8 cellular contexts compared by ENCODE assay signal in the genomic region with DNA sequence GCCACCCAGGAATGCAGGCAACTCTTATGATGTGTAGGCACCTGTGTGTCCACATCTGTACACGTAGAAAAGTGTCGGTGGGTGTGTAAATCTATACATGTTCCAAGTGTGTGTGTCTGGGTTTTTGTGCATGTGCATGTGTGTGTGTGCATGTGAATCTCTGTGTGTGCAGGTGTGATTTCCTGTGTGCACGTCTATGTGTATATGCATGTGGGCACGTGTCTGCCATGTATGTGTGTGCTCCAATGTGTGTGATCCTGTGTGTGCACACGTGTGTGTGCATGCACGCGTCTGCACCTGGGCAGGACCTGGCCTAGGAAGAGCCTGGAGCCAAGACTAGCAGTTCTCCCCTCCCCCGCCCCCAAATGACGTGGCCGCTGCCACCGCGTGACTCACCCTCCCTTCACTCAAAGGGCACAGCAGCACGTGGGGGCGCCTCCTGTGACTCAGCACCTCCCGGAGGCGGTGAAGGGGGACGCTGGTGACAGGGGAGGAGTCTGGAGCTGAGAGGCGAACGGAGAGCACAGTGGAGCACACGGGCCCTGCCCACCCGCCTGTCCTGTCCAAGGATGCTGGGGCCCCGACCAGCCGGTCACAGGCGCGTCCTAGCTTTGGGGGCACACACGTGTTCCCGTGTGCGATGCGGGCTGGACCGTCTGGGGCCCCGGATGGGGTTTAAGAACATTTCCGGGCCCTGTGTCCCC. TPM values are rescaled to one million over a fixed set of nuclear protein-coding genes. Genes with fewer than 3 reads are reported as not detected.
DNase-seq lines count a peak whose midpoint lies in the region; ATAC-seq, FAIRE-seq and TF ChIP-seq lines count a peak whose summit lies in the region.

No MANE protein-coding gene starts in this region.

- peak; percentile 86 for DNase-seq in NCI-H2107 (lab: John Stamatoyannopoulos, UW)
- peak; percentile 77 to 91 for DNase-seq in central memory CD8-positive, alpha-beta T cell (ENCODE audit: low spot score in 2 of 2)
- peak; percentile 95 for DNase-seq in keratinocyte (ENCODE audit: low read depth, low spot score)
- peak; percentile 96 for DNase-seq in stimulated activated CD4-positive, alpha-beta T cell treated with anti-CD3 and anti-CD28 coated beads, Interleukin-12 subunit alpha, Interleukin-12 subunit beta, amount 100 ng/mL, for 4 hours

- H3K4me1 ChIP-seq in keratinocyte (ENCODE audit: control insufficient read depth, extremely low read depth, insufficient read depth, low read length), result peaks cover 15% of the 10 kb centered on the region

- no peaks in the 10 kb centered on the region for H3K36me3 ChIP-seq in keratinocyte (ENCODE audit: control insufficient read depth in 2 of 2, extremely low read depth in 1 of 2, insufficient read depth in 2 of 2, low read length in 2 of 2)

- no peaks in the 10 kb centered on the region for H3K9me3 Mint-ChIP-seq in central memory CD8-positive, alpha-beta T cell

- no peaks in the 10 kb centered on the region for H4K20me1 ChIP-seq in keratinocyte (ENCODE audit: control insufficient read depth, extremely low read depth, insufficient read depth, low read length)

- TF ChIP-seq CTCF in keratinocyte (optimal IDR thresholded peaks at IDR 0.05 in 1 of 3, IDR thresholded peaks at IDR 0.05 in 1 of 3, conservative IDR thresholded peaks at IDR 0.05 in 1 of 3; ENCODE audit: extremely low read depth in 1 of 3, insufficient read depth in 2 of 3, low read length in 3 of 3), result no peak

- H3K4me3 ChIP-seq in keratinocyte (ENCODE audit: control insufficient read depth in 2 of 3, extremely low read depth in 1 of 3, insufficient read depth in 2 of 3, low read depth in 1 of 3, low read length in 3 of 3), result peak overlapping the region; percentile 37 to 51 (median 48)

- no peaks in the 10 kb centered on the region for H3K79me2 ChIP-seq in keratinocyte (ENCODE audit: control insufficient read depth, insufficient read depth, low read length)

- peak overlapping the region; percentile 82 for H3K4me2 ChIP-seq in keratinocyte (ENCODE audit: control insufficient read depth, extremely low read depth, insufficient read depth, low read depth, low read length)

- peak overlapping the region; percentile 88 for H3K27ac Mint-ChIP-seq in central memory CD8-positive, alpha-beta T cell (ENCODE audit: low read depth)

- H3K27ac ChIP-seq in keratinocyte (ENCODE audit: control insufficient read depth, insufficient read depth, low read length), result peak overlapping the region; percentile 56

- peak; percentile 51 for ATAC-seq in GM18505 (IDR thresholded peaks at IDR 0.05; ENCODE audit: unreplicated experiment)
- ATAC-seq in HG02870 (IDR thresholded peaks at IDR 0.05; ENCODE audit: unreplicated experiment), result peak; percentile 70
- ATAC-seq in activated CD4-positive, CD25-positive, alpha-beta regulatory T cell treated with anti-CD3 and anti-CD28 coated beads, Interleukin-2, amount 50 U/mL, for 24 hours, result peak; percentile 91
- ATAC-seq in central memory CD8-positive, alpha-beta T cell (replicated peaks; ENCODE audit: extremely low read depth, poor library complexity, severe bottlenecking), result peak; percentile 89
- ATAC-seq in HG03469 (IDR thresholded peaks at IDR 0.05; ENCODE audit: unreplicated experiment), result no peak

- peaks cover 36% of the 10 kb centered on the region for H3K36me3 Mint-ChIP-seq in central memory CD8-positive, alpha-beta T cell (ENCODE audit: insufficient read depth)

- H3K27me3 ChIP-seq in keratinocyte (ENCODE audit: control insufficient read depth, extremely low read depth, insufficient read depth, low read length), result no peaks in the 10 kb centered on the region

- dilution Hi-C loops in keratinocyte (cut with MboI; ENCODE audit: extremely low pct_ligation_motif_present, low sequenced_read_pairs), result no loop called here

- H3K27me3 Mint-ChIP-seq in central memory CD8-positive, alpha-beta T cell, result no peaks in the 10 kb centered on the region

- H3K9me1 ChIP-seq in keratinocyte (ENCODE audit: control insufficient read depth, extremely low read depth, insufficient read depth, low read length), result no peaks in the 10 kb centered on the region

- H3K4me1 Mint-ChIP-seq in central memory CD8-positive, alpha-beta T cell, result peaks cover 29% of the 10 kb centered on the region

- TF ChIP-seq POLR2A in GM18505 (IDR thresholded peaks at IDR 0.05; ENCODE audit: borderline replicate concordance, extremely low read depth, insufficient read depth, insufficient read length), result peak; percentile 77

- H2AFZ ChIP-seq in keratinocyte (ENCODE audit: control insufficient read depth, low read length), result peak overlapping the region; percentile 65

- H3K4me3 Mint-ChIP-seq in central memory CD8-positive, alpha-beta T cell, result peak overlapping the region; percentile 69

- peak; percentile 84 for FAIRE-seq in keratinocyte (lab: Jason Lieb, UNC)

- no peaks in the 10 kb centered on the region for H3K9me3 ChIP-seq in keratinocyte (ENCODE audit: control insufficient read depth, low read depth, low read length)

- H3K9ac ChIP-seq in keratinocyte (ENCODE audit: control insufficient read depth, extremely low read depth, insufficient read depth, low read length), result peak overlapping the region; percentile 78

RNA-seq across cellular contexts. Expression of a gene that starts 10.1 kb away (rescaled TPM):
- 3.4 to 6.5 TPM (median 4.8 TPM) in 3 replicates for polyA plus RNA-seq in keratinocyte
- 3.3 TPM for polyA plus RNA-seq in keratinocyte (2011; ENCODE audit: low read depth)
- polyA plus RNA-seq in keratinocyte (2011; cell fraction: cytosol; rRNA removed), result 2.7 and 6.4 TPM in 2 replicates
- polyA plus RNA-seq in keratinocyte (2011; cell fraction: nucleus; rRNA removed), result 8.9 and 11.7 TPM in 2 replicates
- polyA plus RNA-seq in keratinocyte (2012; ENCODE audit: low replicate concordance), result 7.8 and 20.0 TPM in 2 replicates
- polyA minus RNA-seq in keratinocyte, result 1.6 to 4.4 TPM (median 2.3 TPM) in 3 replicates
- 10.7 TPM for polyA minus RNA-seq in keratinocyte (2011; cell fraction: cytosol; rRNA and poly(A)+ RNA removed)
- 5.5 and 8.2 TPM in 2 replicates for polyA minus RNA-seq in keratinocyte (2011; cell fraction: nucleus; rRNA and poly(A)+ RNA removed)

RNA-seq across cellular contexts. Expression of a gene that starts 41.9 kb away (rescaled TPM):
- not detected in 3 replicates for polyA plus RNA-seq in keratinocyte
- not detected for polyA plus RNA-seq in keratinocyte (2011; ENCODE audit: low read depth)
- polyA plus RNA-seq in keratinocyte (2011; cell fraction: cytosol; rRNA removed), result not detected in 2 replicates
- not detected in 2 replicates for polyA plus RNA-seq in keratinocyte (2011; cell fraction: nucleus; rRNA removed)
- polyA plus RNA-seq in keratinocyte (2012; ENCODE audit: low replicate concordance), result not detected in 2 replicates
- polyA minus RNA-seq in keratinocyte, result not detected in 3 replicates
- polyA minus RNA-seq in keratinocyte (2011; cell fraction: cytosol; rRNA and poly(A)+ RNA removed), result not detected
- polyA minus RNA-seq in keratinocyte (2011; cell fraction: nucleus; rRNA and poly(A)+ RNA removed), result not detected in 2 replicates

RNA-seq across cellular contexts. Expression of a gene that starts 52.2 kb away (rescaled TPM):
- polyA plus RNA-seq in keratinocyte, result 26.0 to 51.4 TPM (median 33.5 TPM) in 3 replicates
- polyA plus RNA-seq in keratinocyte (2011; ENCODE audit: low read depth), result 30.5 TPM
- 17.8 and 33.2 TPM in 2 replicates for polyA plus RNA-seq in keratinocyte (2011; cell fraction: cytosol; rRNA removed)
- polyA plus RNA-seq in keratinocyte (2011; cell fraction: nucleus; rRNA removed), result 58.9 and 65.6 TPM in 2 replicates
- polyA plus RNA-seq in keratinocyte (2012; ENCODE audit: low replicate concordance), result 18.0 and 48.4 TPM in 2 replicates
- 8.8 to 16.5 TPM (median 10.5 TPM) in 3 replicates for polyA minus RNA-seq in keratinocyte
- polyA minus RNA-seq in keratinocyte (2011; cell fraction: cytosol; rRNA and poly(A)+ RNA removed), result 21.9 TPM
- 8.8 and 10.9 TPM in 2 replicates for polyA minus RNA-seq in keratinocyte (2011; cell fraction: nucleus; rRNA and poly(A)+ RNA removed)

RNA-seq across cellular contexts. Expression of a gene that starts 52.4 kb away (rescaled TPM):
- polyA plus RNA-seq in keratinocyte, result 6.3 to 9.0 TPM (median 7.1 TPM) in 3 replicates
- 3.2 TPM for polyA plus RNA-seq in keratinocyte (2011; ENCODE audit: low read depth)
- 3.0 and 6.0 TPM in 2 replicates for polyA plus RNA-seq in keratinocyte (2011; cell fraction: cytosol; rRNA removed)
- 10.5 and 14.2 TPM in 2 replicates for polyA plus RNA-seq in keratinocyte (2011; cell fraction: nucleus; rRNA removed)
- polyA plus RNA-seq in keratinocyte (2012; ENCODE audit: low replicate concordance), result 5.7 and 10.1 TPM in 2 replicates
- 3.4 to 13.9 TPM (median 4.5 TPM) in 3 replicates for polyA minus RNA-seq in keratinocyte
- polyA minus RNA-seq in keratinocyte (2011; cell fraction: cytosol; rRNA and poly(A)+ RNA removed), result 12.5 TPM
- polyA minus RNA-seq in keratinocyte (2011; cell fraction: nucleus; rRNA and poly(A)+ RNA removed), result 6.2 and 6.9 TPM in 2 replicates
